In the genomic region with DNA sequence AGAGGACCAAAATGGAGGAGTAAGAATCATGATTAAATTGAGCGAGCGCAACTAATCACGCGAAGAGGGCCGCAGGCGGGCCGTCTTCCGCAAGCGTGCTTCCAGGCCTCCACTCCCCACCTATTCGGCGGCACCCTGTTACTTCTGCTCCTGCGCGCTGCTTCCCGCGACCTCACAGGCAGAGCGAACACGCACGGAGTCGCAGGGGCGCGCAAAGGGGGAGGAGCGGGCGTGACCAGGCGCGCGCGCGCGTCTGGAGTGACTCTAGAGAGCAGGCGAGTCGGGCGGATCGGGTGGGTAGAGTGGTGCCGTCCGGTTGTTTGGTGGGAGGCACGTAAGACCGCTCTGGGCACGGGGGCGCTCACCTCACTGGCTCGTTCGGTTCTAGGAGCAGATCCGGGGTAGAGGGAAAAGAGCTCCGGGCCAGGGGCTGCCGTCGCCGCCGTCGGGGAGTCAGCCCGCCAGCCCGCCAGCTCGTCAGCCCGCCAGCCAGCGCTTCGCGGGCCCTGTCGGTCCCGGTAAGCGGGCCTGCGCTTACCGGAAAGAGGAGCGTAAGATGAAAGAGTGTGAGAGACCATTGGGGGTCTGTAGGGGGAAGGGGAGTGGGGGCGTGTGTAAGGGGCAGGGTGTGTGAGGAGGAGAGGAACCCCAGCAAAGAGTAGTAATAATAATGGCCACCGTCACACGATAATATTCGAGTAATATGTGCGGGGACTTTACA, we compare ENCODE assay signal across 1 cellular context.
TF ChIP-seq lines count a peak whose summit lies in the region.

A gene (plus strand): TSS at position 377 of the 721 bp plus-strand sequence. CDS start 4,652 bp downstream, outside the sequence.

TF ChIP-seq in K562, 482 proteins besides CTCF, POLR2A, EP300 and RAD21 (continued from another document and continues in another):
- TF ChIP-seq, protein P1, sequence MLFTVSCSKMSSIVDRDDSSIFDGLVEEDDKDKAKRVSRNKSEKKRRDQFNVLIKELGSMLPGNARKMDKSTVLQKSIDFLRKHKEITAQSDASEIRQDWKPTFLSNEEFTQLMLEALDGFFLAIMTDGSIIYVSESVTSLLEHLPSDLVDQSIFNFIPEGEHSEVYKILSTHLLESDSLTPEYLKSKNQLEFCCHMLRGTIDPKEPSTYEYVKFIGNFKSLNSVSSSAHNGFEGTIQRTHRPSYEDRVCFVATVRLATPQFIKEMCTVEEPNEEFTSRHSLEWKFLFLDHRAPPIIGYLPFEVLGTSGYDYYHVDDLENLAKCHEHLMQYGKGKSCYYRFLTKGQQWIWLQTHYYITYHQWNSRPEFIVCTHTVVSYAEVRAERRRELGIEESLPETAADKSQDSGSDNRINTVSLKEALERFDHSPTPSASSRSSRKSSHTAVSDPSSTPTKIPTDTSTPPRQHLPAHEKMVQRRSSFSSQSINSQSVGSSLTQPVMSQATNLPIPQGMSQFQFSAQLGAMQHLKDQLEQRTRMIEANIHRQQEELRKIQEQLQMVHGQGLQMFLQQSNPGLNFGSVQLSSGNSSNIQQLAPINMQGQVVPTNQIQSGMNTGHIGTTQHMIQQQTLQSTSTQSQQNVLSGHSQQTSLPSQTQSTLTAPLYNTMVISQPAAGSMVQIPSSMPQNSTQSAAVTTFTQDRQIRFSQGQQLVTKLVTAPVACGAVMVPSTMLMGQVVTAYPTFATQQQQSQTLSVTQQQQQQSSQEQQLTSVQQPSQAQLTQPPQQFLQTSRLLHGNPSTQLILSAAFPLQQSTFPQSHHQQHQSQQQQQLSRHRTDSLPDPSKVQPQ (CRISPR knock-in tag; IDR thresholded peaks at IDR 0.05; ENCODE audit: borderline replicate concordance): no peak
- TF ChIP-seq MCM2 (IDR thresholded peaks at IDR 0.05; ENCODE audit: low read depth) (no peak), MAZ (CRISPR knock-in tag; conservative IDR thresholded peaks at IDR 0.05 in 1 of 2, IDR thresholded peaks at IDR 0.05 in 1 of 2) (peak; percentile 69 to 82), ZFP1 (CRISPR knock-in tag; IDR thresholded peaks at IDR 0.05) (no peak), ZNF384 (IDR thresholded peaks at IDR 0.05; ENCODE audit: low read depth, low read length) (peak; percentile 47; the same call in 1 of the 2 replicates), GABPA (tag; conservative IDR thresholded peaks at IDR 0.05; ENCODE audit: low read depth) (peak; percentile 91), POLR2H (tag; IDR thresholded peaks at IDR 0.05; ENCODE audit: low read depth) (peak; percentile 87), NR2C2 (CRISPR knock-in tag; IDR thresholded peaks at IDR 0.05) (peak; percentile 77), NR2C2 (tag; IDR thresholded peaks at IDR 0.05) (peak; percentile 99), ZNF583 (CRISPR knock-in tag; IDR thresholded peaks at IDR 0.05) (0 out of 2 replicates have a peak, but pooled peaks have one; percentile 28), EP400 (IDR thresholded peaks at IDR 0.05) (peak; percentile 74), ZNF324 (CRISPR knock-in tag; IDR thresholded peaks at IDR 0.05) (no peak), U2AF2 (optimal IDR thresholded peaks at IDR 0.05; ENCODE audit: low read depth, low read length) (no peak), POLR2AphosphoS5 (IDR thresholded peaks at IDR 0.05; ENCODE audit: control insufficient read depth, insufficient read depth, low read depth, low read length) (peak; percentile 91), RCOR1 (IDR thresholded peaks at IDR 0.05; ENCODE audit: borderline replicate concordance in 1 of 2, low read depth in 2 of 2, low read length in 2 of 2) (peak in 1 of 2 experiments; percentile 71; a peak in 2 of 4 replicates), TGIF2 (CRISPR knock-in tag; IDR thresholded peaks at IDR 0.05) (no peak), POLR2B (IDR thresholded peaks at IDR 0.05; ENCODE audit: low read depth, partially characterized antibody) (peak; percentile 88), ZNF197 (CRISPR knock-in tag; IDR thresholded peaks at IDR 0.05; ENCODE audit: low read depth) (0 out of 2 replicates have a peak, but pooled peaks have one; percentile 66), HDGF (IDR thresholded peaks at IDR 0.05) (no peak), ZSCAN32 (CRISPR knock-in tag; IDR thresholded peaks at IDR 0.05) (no peak), ZNF316 (IDR thresholded peaks at IDR 0.05) (no peak), SOX6 (IDR thresholded peaks at IDR 0.05) (peak; percentile 12; the same call in 1 of the 2 replicates), MTF1 (CRISPR knock-in tag; IDR thresholded peaks at IDR 0.05; ENCODE audit: borderline replicate concordance) (no peak), SMAD4 (CRISPR knock-in tag; conservative IDR thresholded peaks at IDR 0.05) (peak; percentile 68), CBFA2T3 (IDR thresholded peaks at IDR 0.05) (0 out of 2 replicates have a peak, but pooled peaks have one; percentile 2), NR4A1 (CRISPR knock-in tag; IDR thresholded peaks at IDR 0.05) (0 out of 2 replicates have a peak, but pooled peaks have one; percentile 21), NR4A1 (tag; IDR thresholded peaks at IDR 0.05) (peak; percentile 20; the same call in 1 of the 2 replicates), FOXJ2 (tag; IDR thresholded peaks at IDR 0.05) (0 out of 2 replicates have a peak, but pooled peaks have one; percentile 16), HIVEP1 (CRISPR knock-in tag; IDR thresholded peaks at IDR 0.05) (no peak), CBX8 (IDR thresholded peaks at IDR 0.05; ENCODE audit: borderline replicate concordance, extremely low read depth, low read depth, low read length, poor library complexity, severe bottlenecking) (no peak)
- TF ChIP-seq, protein P2, sequence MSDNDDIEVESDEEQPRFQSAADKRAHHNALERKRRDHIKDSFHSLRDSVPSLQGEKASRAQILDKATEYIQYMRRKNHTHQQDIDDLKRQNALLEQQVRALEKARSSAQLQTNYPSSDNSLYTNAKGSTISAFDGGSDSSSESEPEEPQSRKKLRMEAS (CRISPR knock-in tag; IDR thresholded peaks at IDR 0.05): peak; percentile 64; the same call in 1 of the 2 replicates
- TF ChIP-seq, protein P3, sequence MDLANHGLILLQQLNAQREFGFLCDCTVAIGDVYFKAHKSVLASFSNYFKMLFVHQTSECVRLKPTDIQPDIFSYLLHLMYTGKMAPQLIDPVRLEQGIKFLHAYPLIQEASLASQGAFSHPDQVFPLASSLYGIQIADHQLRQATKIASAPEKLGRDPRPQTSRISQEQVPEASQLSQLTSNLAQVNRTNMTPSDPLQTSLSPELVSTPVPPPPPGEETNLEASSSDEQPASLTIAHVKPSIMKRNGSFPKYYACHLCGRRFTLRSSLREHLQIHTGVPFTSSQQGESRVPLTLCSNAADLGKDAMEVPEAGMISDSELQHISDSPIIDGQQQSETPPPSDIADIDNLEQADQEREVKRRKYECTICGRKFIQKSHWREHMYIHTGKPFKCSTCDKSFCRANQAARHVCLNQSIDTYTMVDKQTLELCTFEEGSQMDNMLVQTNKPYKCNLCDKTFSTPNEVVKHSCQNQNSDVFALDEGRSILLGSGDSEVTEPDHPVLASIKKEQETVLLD (IDR thresholded peaks at IDR 0.05): peak; percentile 92
- TF ChIP-seq, protein P4, sequence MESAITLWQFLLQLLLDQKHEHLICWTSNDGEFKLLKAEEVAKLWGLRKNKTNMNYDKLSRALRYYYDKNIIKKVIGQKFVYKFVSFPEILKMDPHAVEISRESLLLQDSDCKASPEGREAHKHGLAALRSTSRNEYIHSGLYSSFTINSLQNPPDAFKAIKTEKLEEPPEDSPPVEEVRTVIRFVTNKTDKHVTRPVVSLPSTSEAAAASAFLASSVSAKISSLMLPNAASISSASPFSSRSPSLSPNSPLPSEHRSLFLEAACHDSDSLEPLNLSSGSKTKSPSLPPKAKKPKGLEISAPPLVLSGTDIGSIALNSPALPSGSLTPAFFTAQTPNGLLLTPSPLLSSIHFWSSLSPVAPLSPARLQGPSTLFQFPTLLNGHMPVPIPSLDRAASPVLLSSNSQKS (CRISPR knock-in tag; IDR thresholded peaks at IDR 0.05): no peak
- TF ChIP-seq, protein P5, sequence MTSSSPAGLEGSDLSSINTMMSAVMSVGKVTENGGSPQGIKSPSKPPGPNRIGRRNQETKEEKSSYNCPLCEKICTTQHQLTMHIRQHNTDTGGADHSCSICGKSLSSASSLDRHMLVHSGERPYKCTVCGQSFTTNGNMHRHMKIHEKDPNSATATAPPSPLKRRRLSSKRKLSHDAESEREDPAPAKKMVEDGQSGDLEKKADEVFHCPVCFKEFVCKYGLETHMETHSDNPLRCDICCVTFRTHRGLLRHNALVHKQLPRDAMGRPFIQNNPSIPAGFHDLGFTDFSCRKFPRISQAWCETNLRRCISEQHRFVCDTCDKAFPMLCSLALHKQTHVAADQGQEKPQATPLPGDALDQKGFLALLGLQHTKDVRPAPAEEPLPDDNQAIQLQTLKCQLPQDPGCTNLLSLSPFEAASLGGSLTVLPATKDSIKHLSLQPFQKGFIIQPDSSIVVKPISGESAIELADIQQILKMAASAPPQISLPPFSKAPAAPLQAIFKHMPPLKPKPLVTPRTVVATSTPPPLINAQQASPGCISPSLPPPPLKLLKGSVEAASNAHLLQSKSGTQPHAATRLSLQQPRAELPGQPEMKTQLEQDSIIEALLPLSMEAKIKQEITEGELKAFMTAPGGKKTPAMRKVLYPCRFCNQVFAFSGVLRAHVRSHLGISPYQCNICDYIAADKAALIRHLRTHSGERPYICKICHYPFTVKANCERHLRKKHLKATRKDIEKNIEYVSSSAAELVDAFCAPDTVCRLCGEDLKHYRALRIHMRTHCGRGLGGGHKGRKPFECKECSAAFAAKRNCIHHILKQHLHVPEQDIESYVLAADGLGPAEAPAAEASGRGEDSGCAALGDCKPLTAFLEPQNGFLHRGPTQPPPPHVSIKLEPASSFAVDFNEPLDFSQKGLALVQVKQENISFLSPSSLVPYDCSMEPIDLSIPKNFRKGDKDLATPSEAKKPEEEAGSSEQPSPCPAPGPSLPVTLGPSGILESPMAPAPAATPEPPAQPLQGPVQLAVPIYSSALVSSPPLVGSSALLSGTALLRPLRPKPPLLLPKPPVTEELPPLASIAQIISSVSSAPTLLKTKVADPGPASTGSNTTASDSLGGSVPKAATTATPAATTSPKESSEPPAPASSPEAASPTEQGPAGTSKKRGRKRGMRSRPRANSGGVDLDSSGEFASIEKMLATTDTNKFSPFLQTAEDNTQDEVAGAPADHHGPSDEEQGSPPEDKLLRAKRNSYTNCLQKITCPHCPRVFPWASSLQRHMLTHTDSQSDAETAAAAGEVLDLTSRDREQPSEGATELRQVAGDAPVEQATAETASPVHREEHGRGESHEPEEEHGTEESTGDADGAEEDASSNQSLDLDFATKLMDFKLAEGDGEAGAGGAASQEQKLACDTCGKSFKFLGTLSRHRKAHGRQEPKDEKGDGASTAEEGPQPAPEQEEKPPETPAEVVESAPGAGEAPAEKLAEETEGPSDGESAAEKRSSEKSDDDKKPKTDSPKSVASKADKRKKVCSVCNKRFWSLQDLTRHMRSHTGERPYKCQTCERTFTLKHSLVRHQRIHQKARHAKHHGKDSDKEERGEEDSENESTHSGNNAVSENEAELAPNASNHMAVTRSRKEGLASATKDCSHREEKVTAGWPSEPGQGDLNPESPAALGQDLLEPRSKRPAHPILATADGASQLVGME (CRISPR knock-in tag; IDR thresholded peaks at IDR 0.05): 0 out of 2 replicates have a peak, but pooled peaks have one; percentile 18
- TF ChIP-seq, protein P6, sequence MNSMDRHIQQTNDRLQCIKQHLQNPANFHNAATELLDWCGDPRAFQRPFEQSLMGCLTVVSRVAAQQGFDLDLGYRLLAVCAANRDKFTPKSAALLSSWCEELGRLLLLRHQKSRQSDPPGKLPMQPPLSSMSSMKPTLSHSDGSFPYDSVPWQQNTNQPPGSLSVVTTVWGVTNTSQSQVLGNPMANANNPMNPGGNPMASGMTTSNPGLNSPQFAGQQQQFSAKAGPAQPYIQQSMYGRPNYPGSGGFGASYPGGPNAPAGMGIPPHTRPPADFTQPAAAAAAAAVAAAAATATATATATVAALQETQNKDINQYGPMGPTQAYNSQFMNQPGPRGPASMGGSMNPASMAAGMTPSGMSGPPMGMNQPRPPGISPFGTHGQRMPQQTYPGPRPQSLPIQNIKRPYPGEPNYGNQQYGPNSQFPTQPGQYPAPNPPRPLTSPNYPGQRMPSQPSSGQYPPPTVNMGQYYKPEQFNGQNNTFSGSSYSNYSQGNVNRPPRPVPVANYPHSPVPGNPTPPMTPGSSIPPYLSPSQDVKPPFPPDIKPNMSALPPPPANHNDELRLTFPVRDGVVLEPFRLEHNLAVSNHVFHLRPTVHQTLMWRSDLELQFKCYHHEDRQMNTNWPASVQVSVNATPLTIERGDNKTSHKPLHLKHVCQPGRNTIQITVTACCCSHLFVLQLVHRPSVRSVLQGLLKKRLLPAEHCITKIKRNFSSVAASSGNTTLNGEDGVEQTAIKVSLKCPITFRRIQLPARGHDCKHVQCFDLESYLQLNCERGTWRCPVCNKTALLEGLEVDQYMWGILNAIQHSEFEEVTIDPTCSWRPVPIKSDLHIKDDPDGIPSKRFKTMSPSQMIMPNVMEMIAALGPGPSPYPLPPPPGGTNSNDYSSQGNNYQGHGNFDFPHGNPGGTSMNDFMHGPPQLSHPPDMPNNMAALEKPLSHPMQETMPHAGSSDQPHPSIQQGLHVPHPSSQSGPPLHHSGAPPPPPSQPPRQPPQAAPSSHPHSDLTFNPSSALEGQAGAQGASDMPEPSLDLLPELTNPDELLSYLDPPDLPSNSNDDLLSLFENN (IDR thresholded peaks at IDR 0.05; ENCODE audit: low read depth in 2 of 2, low read length in 2 of 2): no peak
- TF ChIP-seq, protein P7, sequence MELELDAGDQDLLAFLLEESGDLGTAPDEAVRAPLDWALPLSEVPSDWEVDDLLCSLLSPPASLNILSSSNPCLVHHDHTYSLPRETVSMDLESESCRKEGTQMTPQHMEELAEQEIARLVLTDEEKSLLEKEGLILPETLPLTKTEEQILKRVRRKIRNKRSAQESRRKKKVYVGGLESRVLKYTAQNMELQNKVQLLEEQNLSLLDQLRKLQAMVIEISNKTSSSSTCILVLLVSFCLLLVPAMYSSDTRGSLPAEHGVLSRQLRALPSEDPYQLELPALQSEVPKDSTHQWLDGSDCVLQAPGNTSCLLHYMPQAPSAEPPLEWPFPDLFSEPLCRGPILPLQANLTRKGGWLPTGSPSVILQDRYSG (tag; conservative IDR thresholded peaks at IDR 0.05; ENCODE audit: low read depth): no peak
- TF ChIP-seq, protein P8, sequence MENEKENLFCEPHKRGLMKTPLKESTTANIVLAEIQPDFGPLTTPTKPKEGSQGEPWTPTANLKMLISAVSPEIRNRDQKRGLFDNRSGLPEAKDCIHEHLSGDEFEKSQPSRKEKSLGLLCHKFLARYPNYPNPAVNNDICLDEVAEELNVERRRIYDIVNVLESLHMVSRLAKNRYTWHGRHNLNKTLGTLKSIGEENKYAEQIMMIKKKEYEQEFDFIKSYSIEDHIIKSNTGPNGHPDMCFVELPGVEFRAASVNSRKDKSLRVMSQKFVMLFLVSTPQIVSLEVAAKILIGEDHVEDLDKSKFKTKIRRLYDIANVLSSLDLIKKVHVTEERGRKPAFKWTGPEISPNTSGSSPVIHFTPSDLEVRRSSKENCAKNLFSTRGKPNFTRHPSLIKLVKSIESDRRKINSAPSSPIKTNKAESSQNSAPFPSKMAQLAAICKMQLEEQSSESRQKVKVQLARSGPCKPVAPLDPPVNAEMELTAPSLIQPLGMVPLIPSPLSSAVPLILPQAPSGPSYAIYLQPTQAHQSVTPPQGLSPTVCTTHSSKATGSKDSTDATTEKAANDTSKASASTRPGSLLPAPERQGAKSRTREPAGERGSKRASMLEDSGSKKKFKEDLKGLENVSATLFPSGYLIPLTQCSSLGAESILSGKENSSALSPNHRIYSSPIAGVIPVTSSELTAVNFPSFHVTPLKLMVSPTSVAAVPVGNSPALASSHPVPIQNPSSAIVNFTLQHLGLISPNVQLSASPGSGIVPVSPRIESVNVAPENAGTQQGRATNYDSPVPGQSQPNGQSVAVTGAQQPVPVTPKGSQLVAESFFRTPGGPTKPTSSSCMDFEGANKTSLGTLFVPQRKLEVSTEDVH (IDR thresholded peaks at IDR 0.05; ENCODE audit: low read depth, partially characterized antibody): peak; percentile 66
